Comparison of ENCODE assay signal across 8 cellular contexts in the genomic region with DNA sequence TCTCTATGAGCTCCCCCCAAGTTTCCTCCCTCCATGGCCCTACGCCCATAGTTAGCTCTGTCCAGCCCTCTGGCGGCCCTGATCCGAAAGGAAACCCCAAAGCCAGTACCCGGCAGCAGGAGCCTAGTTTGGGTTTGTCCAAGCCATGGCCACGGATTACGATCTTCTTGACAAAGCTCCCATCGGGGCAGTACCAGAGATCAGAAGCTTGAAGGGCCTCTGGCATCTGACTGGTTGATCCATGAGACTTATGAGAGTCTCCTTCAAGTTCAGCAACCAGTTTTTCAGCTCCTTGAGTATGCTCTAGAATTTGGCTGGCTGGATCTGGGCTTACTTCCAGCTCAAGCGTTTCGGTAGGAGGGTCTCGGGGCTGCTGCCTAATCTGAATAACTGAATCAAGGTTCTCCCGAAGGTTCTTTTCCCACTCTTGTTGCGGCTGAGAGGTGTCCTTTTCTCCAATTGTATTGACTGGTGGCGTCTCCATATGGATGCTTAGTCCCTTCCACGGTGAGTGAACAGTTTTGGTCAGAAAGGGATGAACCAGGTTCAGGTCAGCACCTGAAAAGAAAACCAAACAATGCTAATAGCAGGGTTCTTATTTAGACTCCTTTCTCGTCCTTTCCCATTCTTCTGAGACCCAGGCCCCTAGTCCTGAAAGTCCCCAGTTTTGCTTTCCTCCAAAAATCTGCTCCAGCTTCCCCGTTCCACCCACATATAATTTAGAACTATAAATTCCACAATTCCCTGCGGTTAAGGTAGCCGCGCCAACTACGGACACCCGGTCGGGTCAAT. TPM values are rescaled to one million over a fixed set of nuclear protein-coding genes. Genes with fewer than 3 reads are reported as not detected.
DNase-seq lines count a peak whose midpoint lies in the region; ATAC-seq and TF ChIP-seq lines count a peak whose summit lies in the region.

No MANE protein-coding gene starts in this region.

- no peak for TF ChIP-seq POLR2A in erythroblast (IDR thresholded peaks at IDR 0.05; ENCODE audit: low read length)

- H3K36me3 ChIP-seq in left ventricle myocardium inferior (peaks cover 22% of the 10 kb centered on the region), skeletal muscle tissue (ENCODE audit: control insufficient read depth in 3 of 3, insufficient read depth in 3 of 3, low read length in 3 of 3) (peaks cover 15 to 19% (median 16%) of the 10 kb centered on the region in 3 donors)

- intact Hi-C loops in left ventricle myocardium inferior (cut with micrococcal nuclease): no loop called here

- H3K36me3 Mint-ChIP-seq in stimulated activated naive CD8-positive, alpha-beta T cell treated with anti-CD3 and anti-CD28 coated beads, Interleukin-15, Interleukin-2, amounts not matched to agents 100 ng/mL and 50 ng/mL, for 24 hours (ENCODE audit: low read depth): peaks cover 16% of the 10 kb centered on the region
- H3K36me3 Mint-ChIP-seq in activated CD4-positive, alpha-beta memory T cell treated with anti-CD3 and anti-CD28 coated beads, Interleukin-2, amount 10 ng/mL, durations not matched to agents 7 days and 5 days (ENCODE audit: low read depth): peaks cover 22% of the 10 kb centered on the region

- no peak for DNase-seq in stimulated activated naive CD8-positive, alpha-beta T cell treated with anti-CD3 and anti-CD28 coated beads, Interleukin-15, Interleukin-2, amounts not matched to agents 100 U/mL and 50 U/mL, for 24 hours
- DNase-seq in activated CD4-positive, alpha-beta memory T cell treated with anti-CD3 and anti-CD28 coated beads, Interleukin-2, amount 10 ng/mL, durations not matched to agents 7 days and 5 days: no peak
- DNase-seq in left ventricle myocardium inferior (no peak), erythroblast (lab: John Stamatoyannopoulos, UW) (no peak), mucosa of gallbladder (ENCODE audit: low spot score) (no peak)
- no peak for DNase-seq in stimulated activated CD4-positive, alpha-beta T cell treated with anti-CD3 and anti-CD28 coated beads, Interleukin-4, amount 100 ng/mL, for 24 hours

- H3K27me3 ChIP-seq in left ventricle myocardium inferior (ENCODE audit: low read depth) (peaks cover 7% of the 10 kb centered on the region), skeletal muscle tissue (ENCODE audit: control insufficient read depth in 3 of 3, insufficient read depth in 3 of 3, low read length in 3 of 3) (no peaks in the 10 kb centered on the region)

- H3K27me3 Mint-ChIP-seq in stimulated activated naive CD8-positive, alpha-beta T cell treated with anti-CD3 and anti-CD28 coated beads, Interleukin-15, Interleukin-2, amounts not matched to agents 100 ng/mL and 50 ng/mL, for 24 hours: peaks cover 3% of the 10 kb centered on the region
- peaks cover 9% of the 10 kb centered on the region for H3K27me3 Mint-ChIP-seq in activated CD4-positive, alpha-beta memory T cell treated with anti-CD3 and anti-CD28 coated beads, Interleukin-2, amount 10 ng/mL, durations not matched to agents 7 days and 5 days

- H3K4me1 ChIP-seq in left ventricle myocardium inferior (peaks cover 47% of the 10 kb centered on the region), skeletal muscle tissue (ENCODE audit: control insufficient read depth in 3 of 3, insufficient read depth in 3 of 3, low read length in 3 of 3) (peaks cover 24 to 31% (median 28%) of the 10 kb centered on the region in 3 donors)

- POLR2A ChIA-PET in activated CD4-positive, alpha-beta memory T cell treated with anti-CD3 and anti-CD28 coated beads, Interleukin-2, amount 10 ng/mL, durations not matched to agents 7 days and 5 days (lab: Charles Lee): interaction anchor here (1.2 to 3.6 kb wide), 13 partner anchors 8 to 724 kb away, joined by 3 to 31 read pairs (median 5); partner anchors contain the start of genes AGPAT1, DXO, EHMT2 and GPANK1

- no peak for ATAC-seq in stimulated activated naive CD8-positive, alpha-beta T cell treated with anti-CD3 and anti-CD28 coated beads, Interleukin-15, Interleukin-2, amounts not matched to agents 100 U/mL and 50 U/mL, for 24 hours

- TF ChIP-seq CTCF in left ventricle myocardium inferior (IDR thresholded peaks at IDR 0.05; ENCODE audit: borderline replicate concordance): no peak

- no peaks in the 10 kb centered on the region for H3K9me3 Mint-ChIP-seq in stimulated activated naive CD8-positive, alpha-beta T cell treated with anti-CD3 and anti-CD28 coated beads, Interleukin-15, Interleukin-2, amounts not matched to agents 100 ng/mL and 50 ng/mL, for 24 hours
- no peaks in the 10 kb centered on the region for H3K9me3 Mint-ChIP-seq in activated CD4-positive, alpha-beta memory T cell treated with anti-CD3 and anti-CD28 coated beads, Interleukin-2, amount 10 ng/mL, durations not matched to agents 7 days and 5 days

- H3K9me3 ChIP-seq in left ventricle myocardium inferior (replicated peaks) (no peaks in the 10 kb centered on the region), skeletal muscle tissue (ENCODE audit: control insufficient read depth in 3 of 3, low read length in 3 of 3) (no peaks in the 10 kb centered on the region)

- H3K27ac Mint-ChIP-seq in stimulated activated naive CD8-positive, alpha-beta T cell treated with anti-CD3 and anti-CD28 coated beads, Interleukin-15, Interleukin-2, amounts not matched to agents 100 ng/mL and 50 ng/mL, for 24 hours: peak overlapping the region; percentile 87
- H3K27ac Mint-ChIP-seq in activated CD4-positive, alpha-beta memory T cell treated with anti-CD3 and anti-CD28 coated beads, Interleukin-2, amount 10 ng/mL, durations not matched to agents 7 days and 5 days: peak overlapping the region; percentile 92

- peaks cover 47% of the 10 kb centered on the region for H3K4me1 Mint-ChIP-seq in stimulated activated naive CD8-positive, alpha-beta T cell treated with anti-CD3 and anti-CD28 coated beads, Interleukin-15, Interleukin-2, amounts not matched to agents 100 ng/mL and 50 ng/mL, for 24 hours (ENCODE audit: low read depth)
- H3K4me1 Mint-ChIP-seq in activated CD4-positive, alpha-beta memory T cell treated with anti-CD3 and anti-CD28 coated beads, Interleukin-2, amount 10 ng/mL, durations not matched to agents 7 days and 5 days: peaks cover 41% of the 10 kb centered on the region

- peak overlapping the region; percentile 83 to 86 (median 86) for H3K9ac ChIP-seq in skeletal muscle tissue (ENCODE audit: low read depth in 1 of 3, low read length in 3 of 3)

- CTCF ChIA-PET in activated CD4-positive, alpha-beta memory T cell treated with anti-CD3 and anti-CD28 coated beads, Interleukin-2, amount 10 ng/mL, durations not matched to agents 7 days and 5 days (lab: Charles Lee): interaction anchor here (1.0 to 2.9 kb wide), 5 partner anchors 11 to 66 kb away, joined by 3 to 21 read pairs (median 9); no protein-coding TSS in a partner anchor

- H3K4me3 Mint-ChIP-seq in stimulated activated naive CD8-positive, alpha-beta T cell treated with anti-CD3 and anti-CD28 coated beads, Interleukin-15, Interleukin-2, amounts not matched to agents 100 ng/mL and 50 ng/mL, for 24 hours: peak overlapping the region; percentile 99
- peak overlapping the region; percentile 87 for H3K4me3 Mint-ChIP-seq in activated CD4-positive, alpha-beta memory T cell treated with anti-CD3 and anti-CD28 coated beads, Interleukin-2, amount 10 ng/mL, durations not matched to agents 7 days and 5 days

- H3K4me3 ChIP-seq in left ventricle myocardium inferior (peak overlapping the region; percentile 84), skeletal muscle tissue (ENCODE audit: low read length in 3 of 3) (peak overlapping the region; percentile 61 to 94 (median 83))

- H3K27ac ChIP-seq in left ventricle myocardium inferior (replicated peaks) (peak overlapping the region; percentile 93), skeletal muscle tissue (ENCODE audit: low read depth, low read length) (peak overlapping the region; percentile 91)

RNA-seq across cellular contexts. Expression of gene FKBPL, which starts 0.6 kb away (rescaled TPM):
- 1 to 10 TPM; 7.6 to 8.6 TPM for total RNA-seq in activated CD4-positive, alpha-beta memory T cell treated with anti-CD3 and anti-CD28 coated beads, Interleukin-2, amount 10 ng/mL, durations not matched to agents 7 days and 5 days
- total RNA-seq in left ventricle myocardium inferior (2.7 TPM), skeletal muscle tissue (5.7 TPM), mucosa of gallbladder (5.0 TPM)

RNA-seq across cellular contexts. Expression of gene ATF6B, which starts 1.4 kb away (rescaled TPM):
- 100 to 1,000 TPM; 142 to 147 TPM for total RNA-seq in activated CD4-positive, alpha-beta memory T cell treated with anti-CD3 and anti-CD28 coated beads, Interleukin-2, amount 10 ng/mL, durations not matched to agents 7 days and 5 days
- total RNA-seq in left ventricle myocardium inferior: 29.1 TPM
- total RNA-seq in skeletal muscle tissue: 14.1 TPM
- total RNA-seq in mucosa of gallbladder: 119 TPM

RNA-seq across cellular contexts. Expression of gene TNXB, which starts 20.4 kb away (rescaled TPM):
- 1 to 10 TPM; 5.7 to 6.4 TPM for total RNA-seq in activated CD4-positive, alpha-beta memory T cell treated with anti-CD3 and anti-CD28 coated beads, Interleukin-2, amount 10 ng/mL, durations not matched to agents 7 days and 5 days
- total RNA-seq in left ventricle myocardium inferior (73.0 TPM), skeletal muscle tissue (130 TPM), mucosa of gallbladder (30.1 TPM)

RNA-seq across cellular contexts. Expression of gene PRRT1, which starts 22.2 kb away (rescaled TPM):
- under 1 TPM; 0.13 to 0.28 TPM for total RNA-seq in activated CD4-positive, alpha-beta memory T cell treated with anti-CD3 and anti-CD28 coated beads, Interleukin-2, amount 10 ng/mL, durations not matched to agents 7 days and 5 days
- 1.0 TPM for total RNA-seq in left ventricle myocardium inferior
- not detected for total RNA-seq in skeletal muscle tissue
- 3.7 TPM for total RNA-seq in mucosa of gallbladder

RNA-seq across cellular contexts. Expression of gene PPT2, which starts 24.4 kb away (rescaled TPM):
- 1 to 10 TPM; 8.3 to 9.4 TPM for total RNA-seq in activated CD4-positive, alpha-beta memory T cell treated with anti-CD3 and anti-CD28 coated beads, Interleukin-2, amount 10 ng/mL, durations not matched to agents 7 days and 5 days
- total RNA-seq in left ventricle myocardium inferior (23.4 TPM), skeletal muscle tissue (31.3 TPM), mucosa of gallbladder (17.4 TPM)
